In the genomic region with DNA sequence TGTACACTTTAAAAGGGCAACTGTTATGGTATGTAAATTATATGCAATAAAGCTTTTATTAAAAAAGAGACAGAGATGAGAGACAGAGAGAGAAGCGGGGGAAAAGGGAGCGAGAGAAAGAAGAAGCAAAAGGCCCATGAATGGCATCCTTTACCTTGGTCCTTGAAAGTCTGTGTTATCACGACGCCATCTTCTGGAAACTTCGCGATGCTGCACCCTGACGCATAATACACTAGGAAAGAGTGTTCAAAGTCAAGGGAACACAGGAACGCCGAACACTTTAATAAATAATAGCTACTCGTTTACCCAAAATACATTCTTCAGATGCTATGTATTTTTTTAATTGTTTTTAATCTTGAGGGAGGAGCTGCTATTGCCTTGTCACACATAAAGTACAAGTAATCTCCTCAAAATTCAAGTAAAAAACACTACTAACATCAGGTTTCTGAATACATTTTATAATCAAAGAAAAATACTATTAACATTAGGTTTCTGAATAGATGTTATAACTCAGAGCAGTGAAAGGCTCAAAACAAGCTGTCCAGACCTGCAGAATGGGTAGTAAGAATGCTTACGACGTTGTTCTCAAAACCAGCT, we compare ENCODE assay signal across 10 cellular contexts. TPM values are rescaled to one million over a fixed set of nuclear protein-coding genes. Genes with fewer than 3 reads are reported as not detected.
DNase-seq lines count a peak whose midpoint lies in the region; ATAC-seq and TF ChIP-seq lines count a peak whose summit lies in the region.
"Had no signal": no experiment of that assay in that cellular context is flagged by ENCODE, and none has a peak within 500 bp of the region (broad histone marks: within the 10 kb centered on the region; RNA-seq: fewer than 3 reads in every experiment).

No MANE protein-coding gene starts in this region.

- no peak overlapping the region for H3K4ac ChIP-seq in mesendoderm (ENCODE audit: low read depth, low read length)

- no peak overlapping the region for H3K23ac ChIP-seq in mesendoderm (ENCODE audit: low read length)

- no peak overlapping the region for H2BK120ac ChIP-seq in mesendoderm (ENCODE audit: low read depth, low read length)

- no peak overlapping the region for H4K5ac ChIP-seq in mesendoderm (ENCODE audit: low read length)

- H3K27ac Mint-ChIP-seq in T-helper 17 cell: no peak overlapping the region

- H3K4me3 ChIP-seq in Karpas-422 (ENCODE audit: low read length): no peak overlapping the region
- H3K4me3 ChIP-seq in dorsolateral prefrontal cortex: no peak overlapping the region
- H3K4me3 ChIP-seq in mesendoderm (ENCODE audit: low read length): no peak overlapping the region

- H2AFZ ChIP-seq in Karpas-422 (ENCODE audit: low read length): no peak overlapping the region

- H3K27me3 ChIP-seq in Karpas-422 (ENCODE audit: low read length): no peaks in the 10 kb centered on the region
- no peaks in the 10 kb centered on the region for H3K27me3 ChIP-seq in dorsolateral prefrontal cortex
- no peaks in the 10 kb centered on the region for H3K27me3 ChIP-seq in mesendoderm (ENCODE audit: insufficient read depth, low read length, poor library complexity)

- H4K20me1 ChIP-seq in Karpas-422 (ENCODE audit: insufficient read depth, low read depth, low read length): peaks cover 3% of the 10 kb centered on the region; the same call in 1 of the 2 replicates

- no peak for ATAC-seq in GM21717 (IDR thresholded peaks at IDR 0.05; ENCODE audit: unreplicated experiment)
- no peak for ATAC-seq in T-helper 17 cell

- H3K56ac ChIP-seq in mesendoderm (ENCODE audit: low read length): no peak overlapping the region

- H2BK5ac ChIP-seq in mesendoderm (ENCODE audit: low read length): no peak overlapping the region

- H3K18ac ChIP-seq in mesendoderm (ENCODE audit: low read length): no peak overlapping the region

- no peaks in the 10 kb centered on the region for H3K9me3 ChIP-seq in Karpas-422 (ENCODE audit: low read length)
- no peaks in the 10 kb centered on the region for H3K9me3 ChIP-seq in T-helper 17 cell (ENCODE audit: control insufficient read depth, low read length, poor library complexity, severe bottlenecking)

- H3K36me3 Mint-ChIP-seq in T-helper 17 cell (ENCODE audit: low read depth): peaks cover 8% of the 10 kb centered on the region

- H2BK15ac ChIP-seq in mesendoderm (replicated peaks; ENCODE audit: low read depth): no peak overlapping the region

- no peak overlapping the region for H3K4me3 Mint-ChIP-seq in T-helper 17 cell

- no peak overlapping the region for H3K9ac ChIP-seq in Karpas-422 (ENCODE audit: low read length)
- H3K9ac ChIP-seq in mesendoderm (ENCODE audit: low read length): no peak overlapping the region

- no peak overlapping the region for H2AK5ac ChIP-seq in mesendoderm (ENCODE audit: low read length)

- H3K4me1 Mint-ChIP-seq in T-helper 17 cell: peaks cover 7% of the 10 kb centered on the region

- H3K9me2 ChIP-seq in Karpas-422 (replicated peaks; ENCODE audit: insufficient read depth, low read length): no peaks in the 10 kb centered on the region

- H3K79me2 ChIP-seq in Karpas-422 (ENCODE audit: low read length): no peaks in the 10 kb centered on the region
- no peaks in the 10 kb centered on the region for H3K79me2 ChIP-seq in mesendoderm (ENCODE audit: control insufficient read depth, insufficient read depth, low read length)

- WGBS in mesendoderm (ENCODE audit: extremely low coverage, insufficient coverage, low lambda C conversion rate): no CpG with 5 or more reads among the region's 12 CpGs

- H3K27ac ChIP-seq in Karpas-422 (ENCODE audit: low read length) (no peak overlapping the region), dorsolateral prefrontal cortex (peak overlapping the region in 3 of 59 donors; percentile 7 to 35 (median 19)), mesendoderm (ENCODE audit: low read depth, low read length) (no peak overlapping the region)

- H3K4me1 ChIP-seq in Karpas-422 (ENCODE audit: low read length) (no peaks in the 10 kb centered on the region), mesendoderm (ENCODE audit: control insufficient read depth, low read depth, low read length) (peaks cover 3% of the 10 kb centered on the region)

- H3K79me1 ChIP-seq in mesendoderm (ENCODE audit: low read length): no peaks in the 10 kb centered on the region

- H3K36me3 ChIP-seq in Karpas-422 (ENCODE audit: insufficient read depth, low read length) (peaks cover 60% of the 10 kb centered on the region), mesendoderm (ENCODE audit: control insufficient read depth, insufficient read depth, low read length) (peaks cover 12% of the 10 kb centered on the region)

- intact Hi-C loops in dorsolateral prefrontal cortex (cut with DNase I): loop anchor here in 1 of 2 donors (1.0 to 5.0 kb wide), 2 partner anchors 97 to 117 kb away; partner anchors contain the start of gene NECAB2

- peak; percentile 39 for DNase-seq in Daoy (ENCODE audit: low read depth)
- peak; percentile 58 for DNase-seq in Karpas-422
- peak; percentile 43 to 44 for DNase-seq in SHP77 (lab: John Stamatoyannopoulos, UW)
- peak in 8 of 10 donors; percentile 53 to 88 (median 72) for DNase-seq in dorsolateral prefrontal cortex
- peak; percentile 66 for DNase-seq in mesendoderm
- no peak for DNase-seq in T-helper 17 cell
- no peak for DNase-seq in putamen (ENCODE audit: low spot score)

- no peak overlapping the region for H4K8ac ChIP-seq in mesendoderm (ENCODE audit: low read depth, low read length)

- TF ChIP-seq CTCF in dorsolateral prefrontal cortex (IDR thresholded peaks at IDR 0.05 in 54 of 56, conservative IDR thresholded peaks at IDR 0.05 in 2 of 56; ENCODE audit: low read depth in 1 of 56, partially characterized antibody in 56 of 56): peak; percentile 61 to 90 (median 79)

- no peaks in the 10 kb centered on the region for H3K27me3 Mint-ChIP-seq in T-helper 17 cell

- H3K4me2 ChIP-seq in Karpas-422 (ENCODE audit: low read depth, low read length, poor library complexity, severe bottlenecking): no peak overlapping the region
- H3K4me2 ChIP-seq in mesendoderm (ENCODE audit: low read length): no peak overlapping the region

RNA-seq across cellular contexts. Expression of gene SLC38A8, which starts 23.0 kb away (rescaled TPM):
- not detected in 2 replicates for total RNA-seq in Daoy (2014; rRNA removed; shearing (Covaris generic))
- not detected in 2 replicates for total RNA-seq in Karpas-422 (2014; rRNA removed; shearing (Covaris generic); ENCODE audit: low replicate concordance)
- total RNA-seq in dorsolateral prefrontal cortex: 10 to 100 TPM in 1 of 120 experiments, 1 to 10 TPM in 112, under 1 TPM in 3, not detected in 4; 0.41 to 11.8 (median 3.7) TPM
- not detected for polyA plus RNA-seq in mesendoderm (2013, experiment 1 of 2)
- 0.11 TPM for polyA plus RNA-seq in mesendoderm (2013, experiment 2 of 2)
- total RNA-seq in T-helper 17 cell: not detected
- total RNA-seq: skeletal muscle tissue; T-helper 2 cell treated with Interferon-gamma antibody and Interleukin-4, amounts not matched to agents 100 ng/mL and 5 ng/mL, for 36 hours had no signal

RNA-seq across cellular contexts. Expression of gene MBTPS1, which starts 51.1 kb away (rescaled TPM):
- 30.1 and 36.6 TPM in 2 replicates for total RNA-seq in Daoy (2014; rRNA removed; shearing (Covaris generic))
- 80.9 and 94.7 TPM in 2 replicates for total RNA-seq in Karpas-422 (2014; rRNA removed; shearing (Covaris generic); ENCODE audit: low replicate concordance)
- total RNA-seq in dorsolateral prefrontal cortex (100 to 1,000 TPM in 44 of 120 experiments, 10 to 100 TPM in 76; 70.0 to 125 (median 95.6) TPM), T-helper 17 cell (100 to 1,000 TPM in 1 of 2 donors, 10 to 100 TPM in 1; 94.4 to 114 TPM)
- 47.5 TPM for polyA plus RNA-seq in mesendoderm (2013, experiment 1 of 2)
- polyA plus RNA-seq in mesendoderm (2013, experiment 2 of 2): 46.5 TPM

Comparison
In these comparisons a context has a peak if more than half of its experiments do, and no peak if none do; other contexts are left out.
1. DNase-seq: peak in Daoy (single experiment), Karpas-422 (single experiment), SHP77 (2 of 2), dorsolateral prefrontal cortex (8 of 10) and mesendoderm (single experiment); none in T-helper 17 cell (0 of 3) and putamen (single experiment).